14 cellular contexts compared by ENCODE assay signal in genomic region chr19:45800009-45800553, GRCh38. TPM values are rescaled to one million over a fixed set of nuclear protein-coding genes. Genes with fewer than 3 reads are reported as not detected.
DNase-seq lines count a peak whose midpoint lies in the region; ATAC-seq, FAIRE-seq and TF ChIP-seq lines count a peak whose summit lies in the region.
"Had no signal": no experiment of that assay in that cellular context is flagged by ENCODE, and none has a peak within 500 bp of the region (broad histone marks: within the 10 kb centered on the region; RNA-seq: fewer than 3 reads in every experiment).

No MANE protein-coding gene starts in this region.

- no peak overlapping the region for H3K4me3 Mint-ChIP-seq in activated CD8-positive, alpha-beta T cell treated with anti-CD3 and anti-CD28 coated beads for 36 hours
- H3K4me3 Mint-ChIP-seq: activated T-cell treated with anti-CD3 and anti-CD28 coated beads, Interleukin-2, amount 50 U/mL, for 4 hours had no signal

- peak; percentile 26 for FAIRE-seq in GM12891 (lab: Jason Lieb, UNC)

- TF ChIP-seq CTCF in thyroid gland (IDR thresholded peaks at IDR 0.05) = no peak
- no peak for TF ChIP-seq CTCF in activated CD8-positive, alpha-beta T cell treated with anti-CD3 and anti-CD28 coated beads for 36 hours (IDR thresholded peaks at IDR 0.05)

- H3K27me3 ChIP-seq in thyroid gland = no peaks in the 10 kb centered on the region

- peaks cover 24% of the 10 kb centered on the region for H3K27me3 Mint-ChIP-seq in activated CD8-positive, alpha-beta T cell treated with anti-CD3 and anti-CD28 coated beads for 36 hours

- H3K4me1 Mint-ChIP-seq in activated CD8-positive, alpha-beta T cell treated with anti-CD3 and anti-CD28 coated beads for 36 hours (ENCODE audit: low read depth) = peaks cover 6% of the 10 kb centered on the region

- 36 to 47% methylated on average over 6 to 9 of the region's 9 CpGs for WGBS in thyroid gland, 2 donors

- peaks cover 43 to 47% of the 10 kb centered on the region in 2 donors for H3K4me1 ChIP-seq in thyroid gland

- intact Hi-C loops in thyroid gland (cut with DNase I) = no loop called here
- intact Hi-C loops in activated CD8-positive, alpha-beta T cell treated with anti-CD3 and anti-CD28 coated beads for 36 hours (cut with micrococcal nuclease) = no loop called here

- no peak for ATAC-seq in GM19351 (IDR thresholded peaks at IDR 0.05; ENCODE audit: unreplicated experiment)
- ATAC-seq in activated CD8-positive, alpha-beta T cell treated with anti-CD3 and anti-CD28 coated beads for 36 hours = no peak

- H3K27ac Mint-ChIP-seq in activated CD8-positive, alpha-beta T cell treated with anti-CD3 and anti-CD28 coated beads for 36 hours = no peak overlapping the region

- no peak overlapping the region for H3K4me3 ChIP-seq in thyroid gland (replicated peaks in 1 of 3)

- no peak for DNase-seq in GM12891 (ENCODE audit: insufficient read length, low spot score)
- peak; percentile 49 for DNase-seq in RKO (ENCODE audit: low spot score)
- DNase-seq in fibroblast of peridontal ligament (ENCODE audit: extremely low read depth) = peak; percentile 41
- DNase-seq in thyroid gland = peak; percentile 69 to 79
- no peak for DNase-seq in activated CD8-positive, alpha-beta T cell treated with anti-CD3 and anti-CD28 coated beads for 36 hours
- DNase-seq in NCI-H1105 treated with DMSO at 0.1 percent for 48 hours (lab: John Stamatoyannopoulos, UW) = no peak
- DNase-seq: activated T-cell treated with anti-CD3 and anti-CD28 coated beads, Interleukin-2, amount 50 U/mL, for 4 hours; anterior cingulate cortex; effector memory CD4-positive, alpha-beta T cell; hippocampal formation; NCI-H446 treated with DMSO at 0.1 percent for 48 hours; SHP77; WERI-Rb-1 had no signal

- H3K9me3 ChIP-seq in thyroid gland = no peaks in the 10 kb centered on the region

- H3K36me3 Mint-ChIP-seq in activated CD8-positive, alpha-beta T cell treated with anti-CD3 and anti-CD28 coated beads for 36 hours (ENCODE audit: low read depth) = no peaks in the 10 kb centered on the region

- peak overlapping the region; percentile 75 to 85 (median 77) for H3K27ac ChIP-seq in thyroid gland
- H3K27ac ChIP-seq: WERI-Rb-1 had no signal

- CTCF ChIA-PET in activated CD8-positive, alpha-beta T cell treated with anti-CD3 and anti-CD28 coated beads for 36 hours (lab: Charles Lee) = interaction anchor here (0.9 to 5.1 kb wide), 17 partner anchors 9 to 120 kb away, joined by 3 to 124 read pairs (median 5); partner anchors contain the start of genes DMPK, FOXA3 and SIX5

- H3K36me3 ChIP-seq in thyroid gland = no peaks in the 10 kb centered on the region
- H3K36me3 ChIP-seq: WERI-Rb-1 had no signal

- TF ChIP-seq POLR2A in GM12891 (IDR thresholded peaks at IDR 0.05; ENCODE audit: low read depth, low read length) (no peak), thyroid gland (IDR thresholded peaks at IDR 0.05) (no peak)

- POLR2A ChIA-PET in activated CD8-positive, alpha-beta T cell treated with anti-CD3 and anti-CD28 coated beads for 36 hours (lab: Charles Lee) = interaction anchor here (0.6 to 4.7 kb wide), 6 partner anchors 13 to 72 kb away, joined by 3 to 27 read pairs (median 4); partner anchors contain the start of gene SIX5

- H3K9me3 Mint-ChIP-seq in activated CD8-positive, alpha-beta T cell treated with anti-CD3 and anti-CD28 coated beads for 36 hours = no peaks in the 10 kb centered on the region
- H3K9me3 Mint-ChIP-seq: activated T-cell treated with anti-CD3 and anti-CD28 coated beads, Interleukin-2, amount 50 U/mL, for 4 hours had no signal

TF ChIP-seq in GM12891, 5 proteins besides CTCF, POLR2A, EP300 and RAD21:
- TF ChIP-seq SPI1 (IDR thresholded peaks at IDR 0.05; ENCODE audit: low read depth, low read length) (no peak), PAX5 (IDR thresholded peaks at IDR 0.05; ENCODE audit: insufficient read depth, low read length, severe bottlenecking) (no peak), TAF1 (IDR thresholded peaks at IDR 0.05; ENCODE audit: low read depth, low read length) (no peak), POLR2AphosphoS5 (IDR thresholded peaks at IDR 0.05; ENCODE audit: low read depth, low read length) (no peak), POU2F2 (IDR thresholded peaks at IDR 0.05; ENCODE audit: low read depth, low read length) (no peak)

RNA-seq across cellular contexts. Expression of gene DMWD, which starts 7.4 kb away (rescaled TPM):
- 25.7 TPM for polyA plus RNA-seq in GM12891 (2012; ENCODE audit: low read depth, missing spikeins)
- 10 to 100 TPM; 38.2 to 69.7 (median 48.3) TPM for total RNA-seq in thyroid gland
- total RNA-seq in activated CD8-positive, alpha-beta T cell treated with anti-CD3 and anti-CD28 coated beads for 36 hours = 10 to 100 TPM; 23.5 to 26.0 TPM

RNA-seq across cellular contexts. Expression of gene RSPH6A, which starts 15.0 kb away (rescaled TPM):
- polyA plus RNA-seq in GM12891 (2012; ENCODE audit: low read depth, missing spikeins) = not detected
- total RNA-seq in thyroid gland = 1 to 10 TPM in 3 of 4 donors, under 1 TPM in 1; 0.50 to 8.9 (median 3.9) TPM
- total RNA-seq in activated CD8-positive, alpha-beta T cell treated with anti-CD3 and anti-CD28 coated beads for 36 hours = under 1 TPM; 0.41 to 0.63 TPM

RNA-seq across cellular contexts. Expression of gene DMPK, which starts 17.8 kb away (rescaled TPM):
- 36.5 TPM for polyA plus RNA-seq in GM12891 (2012; ENCODE audit: low read depth, missing spikeins)
- total RNA-seq in thyroid gland = 10 to 100 TPM; 18.9 to 32.6 (median 26.3) TPM
- total RNA-seq in activated CD8-positive, alpha-beta T cell treated with anti-CD3 and anti-CD28 coated beads for 36 hours = 1 to 10 TPM; 5.8 to 8.0 TPM

RNA-seq across cellular contexts. Expression of gene SIX5, which starts 31.0 kb away (rescaled TPM):
- polyA plus RNA-seq in GM12891 (2012; ENCODE audit: low read depth, missing spikeins) = 3.7 TPM
- total RNA-seq in thyroid gland = 10 to 100 TPM; 18.3 to 33.0 (median 23.3) TPM
- 1 to 10 TPM in 1 of 2 experiments, under 1 TPM in 1; 0.97 to 1.5 TPM for total RNA-seq in activated CD8-positive, alpha-beta T cell treated with anti-CD3 and anti-CD28 coated beads for 36 hours

Comparison
In these comparisons a context has a peak if more than half of its experiments do, and no peak if none do; other contexts are left out.
1. DNase-seq: peak in RKO (single experiment), fibroblast of peridontal ligament (single experiment) and thyroid gland (2 of 2); none in GM12891 (single experiment), activated CD8-positive, alpha-beta T cell treated with anti-CD3 and anti-CD28 coated beads for 36 hours (single experiment) and NCI-H1105 treated with DMSO at 0.1 percent for 48 hours (single experiment).